8 cellular contexts compared by ENCODE assay signal in genomic region chr6:27864906-27865883, GRCh38. TPM values are rescaled to one million over a fixed set of nuclear protein-coding genes. Genes with fewer than 3 reads are reported as not detected.
DNase-seq lines count a peak whose midpoint lies in the region; ATAC-seq, FAIRE-seq and TF ChIP-seq lines count a peak whose summit lies in the region.

No MANE protein-coding gene starts in this region.

- H3K9me3 ChIP-seq in small intestine (ENCODE audit: control insufficient read depth, low read depth) = no peaks in the 10 kb centered on the region

- FAIRE-seq in bronchial epithelial cell (lab: Jason Lieb, UNC) = no peak
- FAIRE-seq in small intestine (lab: Jason Lieb, UNC) = peak; percentile 68

- 0 to 1% (median 0%) methylated on average over 58 of the region's 58 CpGs for WGBS in small intestine, 3 donors

- in situ Hi-C loops in ACHN (cut with HindIII; ENCODE audit: low pct_ligation_motif_present, low pct_unique_long_range_greater_than_20kb, low sequenced_read_pairs) = no loop called here

- DNase-seq in ACHN (peak; percentile 95), NCI-H2107 (lab: John Stamatoyannopoulos, UW) (peak; percentile 79), UCSD-AML1 (lab: John Stamatoyannopoulos, UW; ENCODE audit: unreplicated experiment) (peak; percentile 61), bronchial epithelial cell (ENCODE audit: low read depth) (peak; percentile 98), iPS-NIHi7 (ENCODE audit: extremely low spot score) (peak; percentile 67), small intestine (peak; percentile 98)

- H3K4me3 ChIP-seq in bronchial epithelial cell (ENCODE audit: low read depth, low read length) (peak overlapping the region; percentile 54), small intestine (ENCODE audit: low read depth in 1 of 2, low read length in 2 of 2) (peak overlapping the region; percentile 59 to 67)

- H3K27me3 ChIP-seq in bronchial epithelial cell (ENCODE audit: control insufficient read depth, insufficient read depth, low read length) (no peaks in the 10 kb centered on the region), small intestine (ENCODE audit: control insufficient read depth in 2 of 2, insufficient read depth in 2 of 2, low read length in 2 of 2) (no peaks in the 10 kb centered on the region)

- H3K36me3 ChIP-seq in bronchial epithelial cell (ENCODE audit: control insufficient read depth, insufficient read depth, low read length) = no peaks in the 10 kb centered on the region
- H3K36me3 ChIP-seq in small intestine (ENCODE audit: control insufficient read depth in 2 of 2, insufficient read depth in 2 of 2, low read length in 2 of 2) = no peaks in the 10 kb centered on the region

- H3K4me1 ChIP-seq in small intestine (ENCODE audit: control insufficient read depth in 2 of 2, insufficient read depth in 1 of 2, low read depth in 1 of 2, low read length in 1 of 2) = peaks cover 0 to 3% of the 10 kb centered on the region in 2 donors

- peak overlapping the region; percentile 61 to 95 for H3K27ac ChIP-seq in small intestine (ENCODE audit: low read depth in 1 of 2, low read length in 1 of 2)

- TF ChIP-seq CTCF in bronchial epithelial cell (IDR thresholded peaks at IDR 0.05; ENCODE audit: insufficient read depth, low read length, severe bottlenecking) = no peak

- ATAC-seq in GM18867 (IDR thresholded peaks at IDR 0.05; ENCODE audit: unreplicated experiment) = peak; percentile 67
- peak; percentile 46 for ATAC-seq in HG03095 (IDR thresholded peaks at IDR 0.05; ENCODE audit: unreplicated experiment)

RNA-seq across cellular contexts. Expression of gene OR2B2, which starts 47.0 kb away (rescaled TPM):
- total RNA-seq in bronchial epithelial cell = not detected in 2 replicates
- polyA plus RNA-seq in small intestine = not detected

Comparison
In these comparisons a context has a peak if more than half of its experiments do, and no peak if none do; other contexts are left out.
1. Peak in every context shown above with its lines: DNase-seq, ATAC-seq, H3K4me3 ChIP-seq and H3K27ac ChIP-seq.